ENCODE assay signal across 17 cellular contexts in the genomic region with DNA sequence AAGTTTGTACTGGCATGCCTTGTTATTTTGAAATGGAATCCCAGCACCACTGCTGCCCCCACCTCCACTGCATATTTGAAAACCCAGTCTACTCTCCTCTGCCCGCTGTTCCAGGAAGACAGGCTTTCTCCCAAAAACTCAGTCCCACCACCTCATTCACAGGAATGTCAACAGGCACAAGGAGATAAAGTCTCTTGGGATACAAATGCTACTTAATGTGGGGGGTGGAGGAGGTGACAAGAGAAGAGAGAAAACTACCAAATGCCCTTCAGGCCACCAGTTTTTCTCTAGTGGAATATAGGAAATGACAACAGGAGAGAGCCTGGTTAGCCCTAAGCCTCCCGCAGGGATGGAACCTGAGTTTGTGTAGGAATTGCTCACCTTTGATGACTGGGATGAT. TPM values are rescaled to one million over a fixed set of nuclear protein-coding genes. Genes with fewer than 3 reads are reported as not detected.
DNase-seq lines count a peak whose midpoint lies in the region; FAIRE-seq and TF ChIP-seq lines count a peak whose summit lies in the region.
"Had no signal": no experiment of that assay in that cellular context is flagged by ENCODE, and none has a peak within 500 bp of the region (broad histone marks: within the 10 kb centered on the region; RNA-seq: fewer than 3 reads in every experiment).

No MANE protein-coding gene starts in this region.

- no TSS peak for BruUV-seq in MCF 10A (replicated peaks; lab: Mats Ljungman, UMichigan)

- intact Hi-C loops in MCF 10A (cut with micrococcal nuclease) (loop anchor here (1.0 to 10.0 kb wide), 4 partner anchors 104 to 286 kb away; no protein-coding TSS in a partner anchor), breast epithelium (cut with DNase I; ENCODE audit: low total_unique reads) (no loop called here), CD14-positive monocyte (cut with micrococcal nuclease) (no loop called here)

- H3K27me3 ChIP-seq in breast epithelium (peaks cover 4 to 22% of the 10 kb centered on the region in 2 donors), astrocyte (ENCODE audit: insufficient read depth, low read length) (peaks cover 3% of the 10 kb centered on the region)
- H3K27me3 ChIP-seq: gastrocnemius medialis had no signal

- no peak overlapping the region for H3K27ac ChIP-seq in breast epithelium
- no peak overlapping the region for H3K27ac ChIP-seq in astrocyte (ENCODE audit: low read depth, low read length)
- H3K27ac ChIP-seq: left ventricle myocardium inferior had no signal

- H2AFZ ChIP-seq in astrocyte (ENCODE audit: low read depth, low read length) = no peak overlapping the region

- H3K4me1 Mint-ChIP-seq in MCF 10A (ENCODE audit: insufficient read depth, unreplicated experiment) = peaks cover 18% of the 10 kb centered on the region
- H3K4me1 Mint-ChIP-seq in astrocyte (ENCODE audit: low read depth, unreplicated experiment) = peaks cover 2% of the 10 kb centered on the region
- peaks cover 21% of the 10 kb centered on the region for H3K4me1 Mint-ChIP-seq in mesothelial cell of epicardium
- peaks cover 9% of the 10 kb centered on the region for H3K4me1 Mint-ChIP-seq in CD14-positive monocyte

- H3K4me3 Mint-ChIP-seq in MCF 10A (ENCODE audit: unreplicated experiment) = peak overlapping the region; percentile 81
- H3K4me3 Mint-ChIP-seq in astrocyte (ENCODE audit: unreplicated experiment) = peak overlapping the region; percentile 85
- H3K4me3 Mint-ChIP-seq in mesothelial cell of epicardium = peak overlapping the region; percentile 75
- peak overlapping the region in 1 of 2 donors; percentile 83 for H3K4me3 Mint-ChIP-seq in CD14-positive monocyte

- H3K27ac Mint-ChIP-seq in MCF 10A (ENCODE audit: low read depth, unreplicated experiment) (no peak overlapping the region), astrocyte (ENCODE audit: unreplicated experiment) (no peak overlapping the region), mesothelial cell of epicardium (no peak overlapping the region), CD14-positive monocyte (no peak overlapping the region)
- H3K27ac Mint-ChIP-seq: stimulated activated naive CD8-positive, alpha-beta T cell treated with anti-CD3 and anti-CD28 coated beads, Interleukin-15, amount 100 ng/mL, for 72 hours had no signal

- no peaks in the 10 kb centered on the region for H3K36me3 Mint-ChIP-seq in MCF 10A (ENCODE audit: insufficient read depth, unreplicated experiment)
- H3K36me3 Mint-ChIP-seq in astrocyte (ENCODE audit: low read depth, unreplicated experiment) = peaks cover 2% of the 10 kb centered on the region
- H3K36me3 Mint-ChIP-seq in mesothelial cell of epicardium = no peaks in the 10 kb centered on the region
- H3K36me3 Mint-ChIP-seq in CD14-positive monocyte = no peaks in the 10 kb centered on the region

- H3K27me3 Mint-ChIP-seq in MCF 10A (ENCODE audit: insufficient read depth, unreplicated experiment) (no peaks in the 10 kb centered on the region), astrocyte (ENCODE audit: low read depth, unreplicated experiment) (peaks cover 61% of the 10 kb centered on the region), mesothelial cell of epicardium (ENCODE audit: low read depth) (peaks cover 79% of the 10 kb centered on the region), CD14-positive monocyte (ENCODE audit: low read depth in 3 of 3) (peaks cover 46 to 67% (median 53%) of the 10 kb centered on the region in 3 donors)

- no peak for DNase-seq in MCF 10A (ENCODE audit: unreplicated experiment)
- no peak for DNase-seq in breast epithelium (ENCODE audit: low spot score in 2 of 2)
- no peak for DNase-seq in astrocyte (ENCODE audit: low read depth)
- no peak for DNase-seq in mesothelial cell of epicardium (ENCODE audit: low spot score in 2 of 2, unreplicated experiment in 2 of 2)
- DNase-seq in urothelium cell line (ENCODE audit: low spot score) = no peak
- no peak for DNase-seq in CD14-positive monocyte (ENCODE audit: low spot score)
- no peak for DNase-seq in frontal cortex (ENCODE audit: low spot score in 2 of 2)
- DNase-seq in HuH-7 (ENCODE audit: low spot score) = no peak
- DNase-seq: activated CD4-positive, alpha-beta T cell treated with anti-CD3 and anti-CD28 coated beads for 1 hour; DMS153 had no signal

- no peak for TF ChIP-seq POLR2A in breast epithelium (IDR thresholded peaks at IDR 0.05)

- H3K9me3 Mint-ChIP-seq in MCF 10A (ENCODE audit: unreplicated experiment) (no peaks in the 10 kb centered on the region), astrocyte (ENCODE audit: unreplicated experiment) (peaks cover 13% of the 10 kb centered on the region), mesothelial cell of epicardium (no peaks in the 10 kb centered on the region), CD14-positive monocyte (peaks cover 0 to 27% (median 3%) of the 10 kb centered on the region in 7 donors)

- H4K20me1 ChIP-seq in astrocyte (ENCODE audit: insufficient read depth, low read length) = peaks cover 5% of the 10 kb centered on the region

- no peak for TF ChIP-seq CTCF in MCF 10A (IDR thresholded peaks at IDR 0.05; ENCODE audit: unreplicated experiment)
- no peak for TF ChIP-seq CTCF in breast epithelium (IDR thresholded peaks at IDR 0.05)
- TF ChIP-seq CTCF in astrocyte (IDR thresholded peaks at IDR 0.05; ENCODE audit: insufficient read depth, low read depth, low read length) = no peak
- no peak for TF ChIP-seq CTCF in mesothelial cell of epicardium (IDR thresholded peaks at IDR 0.05; ENCODE audit: unreplicated experiment)
- no peak for TF ChIP-seq CTCF in CD14-positive monocyte (IDR thresholded peaks at IDR 0.05)

- H3K9me3 ChIP-seq in breast epithelium (peaks cover 4 to 6% of the 10 kb centered on the region in 2 donors), astrocyte (ENCODE audit: insufficient read depth, low read depth, low read length) (peaks cover 5% of the 10 kb centered on the region)
- H3K9me3 ChIP-seq: gastrocnemius medialis had no signal

- H3K4me1 ChIP-seq in breast epithelium (peaks cover 0 to 12% of the 10 kb centered on the region in 2 donors), astrocyte (ENCODE audit: insufficient read depth, low read length) (peaks cover 25% of the 10 kb centered on the region)

- FAIRE-seq in astrocyte (lab: Jason Lieb, UNC) = no peak
- FAIRE-seq in urothelium cell line (lab: Jason Lieb, UNC) = peak; percentile 23
- FAIRE-seq in frontal cortex (lab: Jason Lieb, UNC) = no peak
- FAIRE-seq: A204.1, GM12891 had no signal

- CTCF ChIA-PET in MCF 10A (lab: Yijun Ruan, JAX) = interaction anchor here (0.7 to 1.5 kb wide), 13 partner anchors 11 to 186 kb away, joined by 3 to 8 read pairs (median 3); no protein-coding TSS in a partner anchor

- peak overlapping the region; percentile 92 for H3K4me2 ChIP-seq in astrocyte (ENCODE audit: low read length)

- H3K36me3 ChIP-seq in breast epithelium (no peaks in the 10 kb centered on the region), astrocyte (ENCODE audit: insufficient read depth, low read length) (no peaks in the 10 kb centered on the region)
- H3K36me3 ChIP-seq: gastrocnemius medialis, left ventricle myocardium inferior had no signal

- no peak overlapping the region for H3K9ac ChIP-seq in astrocyte (ENCODE audit: low read length)

- peaks cover 32% of the 10 kb centered on the region for H3K79me2 ChIP-seq in astrocyte (ENCODE audit: insufficient read depth, low read length)

- H3K4me3 ChIP-seq in breast epithelium (no peak overlapping the region), astrocyte (ENCODE audit: insufficient read depth, low read depth, low read length) (no peak overlapping the region)
- H3K4me3 ChIP-seq: K562 had no signal

- POLR2A ChIA-PET in MCF 10A (lab: Yijun Ruan, JAX) = no interaction called here

RNA-seq across cellular contexts. Expression of a gene that starts 1.0 kb away (rescaled TPM):
- total RNA-seq in MCF 10A (2022) = 0.22 and 0.47 TPM in 2 replicates
- under 1 TPM; 0.66 to 0.80 (median 0.73) TPM for total RNA-seq in breast epithelium
- total RNA-seq in astrocyte = 0.65 and 0.86 TPM in 2 replicates
- 12.6 to 14.4 TPM (median 14.1 TPM) in 3 replicates for total RNA-seq in mesothelial cell of epicardium
- polyA plus RNA-seq in CD14-positive monocyte = not detected
- 2.0 TPM for total RNA-seq in frontal cortex
- total RNA-seq: activated CD8-positive, alpha-beta memory T cell treated with anti-CD3 and anti-CD28 coated beads for 36 hours; K562 had no signal
- polyA plus RNA-seq: K562 had no signal
